Comparison of ENCODE assay signal across 16 cellular contexts in genomic region chr19:2187164-2187563, GRCh38. TPM values are rescaled to one million over a fixed set of nuclear protein-coding genes. Genes with fewer than 3 reads are reported as not detected.
DNase-seq lines count a peak whose midpoint lies in the region; ATAC-seq and TF ChIP-seq lines count a peak whose summit lies in the region.
"Had no signal": no experiment of that assay in that cellular context is flagged by ENCODE, and none has a peak within 500 bp of the region (broad histone marks: within the 10 kb centered on the region; RNA-seq: fewer than 3 reads in every experiment).

No MANE protein-coding gene starts in this region.

- no peaks in the 10 kb centered on the region for H3K9me2 ChIP-seq in DOHH2 (replicated peaks; ENCODE audit: control insufficient read depth, low read length)

- H3K27ac Mint-ChIP-seq in stimulated activated naive B cell treated with anti-CD40 and anti-IgM and Interleukin-4, amounts not matched to agents 10 μg/mL and 1 μg/mL and 100 μg/mL, for 72 hours = peak overlapping the region; percentile 77
- H3K27ac Mint-ChIP-seq in T-helper 2 cell treated with Interferon-gamma antibody and Interleukin-4, amounts not matched to agents 5 μg/mL and 100 μg/mL, for 36 hours = no peak overlapping the region

- H3F3A ChIP-seq in DOHH2 (ENCODE audit: control insufficient read depth, insufficient read depth) = peaks cover 12% of the 10 kb centered on the region

- TF ChIP-seq CTCF in DOHH2 (IDR thresholded peaks at IDR 0.05; ENCODE audit: low read depth, low read length, poor library complexity, severe bottlenecking) (no peak), lower lobe of right lung (IDR thresholded peaks at IDR 0.05) (no peak)

- H3K27ac ChIP-seq in DOHH2 (ENCODE audit: low read depth, low read length) (peak overlapping the region; percentile 95), lower lobe of right lung (peak overlapping the region; percentile 75)

- no peak for ATAC-seq in lower lobe of right lung
- no peak for ATAC-seq in stimulated activated naive B cell treated with anti-CD40 and anti-IgM and Interleukin-4, amounts not matched to agents 10 μg/mL and 1 μg/mL and 100 μg/mL, for 72 hours (replicated peaks)

- H3K9me3 Mint-ChIP-seq in stimulated activated naive B cell treated with anti-CD40 and anti-IgM and Interleukin-4, amounts not matched to agents 10 μg/mL and 1 μg/mL and 100 μg/mL, for 72 hours = peaks cover 0 to 3% of the 10 kb centered on the region in 2 donors
- H3K9me3 Mint-ChIP-seq in T-helper 2 cell treated with Interferon-gamma antibody and Interleukin-4, amounts not matched to agents 5 μg/mL and 100 μg/mL, for 36 hours = no peaks in the 10 kb centered on the region
- H3K9me3 Mint-ChIP-seq: brain had no signal

- peaks cover 81% of the 10 kb centered on the region for H3K36me3 ChIP-seq in DOHH2 (ENCODE audit: control insufficient read depth, low read length)
- H3K36me3 ChIP-seq in adipocyte (ENCODE audit: control insufficient read depth, insufficient read depth, low read length, severe bottlenecking) = peaks cover 58% of the 10 kb centered on the region
- H3K36me3 ChIP-seq in lower lobe of right lung = peaks cover 55% of the 10 kb centered on the region

- H4K20me1 ChIP-seq in DOHH2 (ENCODE audit: control insufficient read depth, insufficient read depth, low read depth, low read length) = no peaks in the 10 kb centered on the region

- H3K4me3 ChIP-seq in DOHH2 (ENCODE audit: low read length) (peak overlapping the region; percentile 22), adipocyte (ENCODE audit: low read length) (peak overlapping the region; percentile 55), lower lobe of right lung (peak overlapping the region; percentile 4)
- H3K4me3 ChIP-seq: MG63 had no signal

- H3K9me3 ChIP-seq in DOHH2 (ENCODE audit: control insufficient read depth, insufficient read depth, low read length) = peaks cover 3% of the 10 kb centered on the region; the same call in 1 of the 2 replicates
- no peaks in the 10 kb centered on the region for H3K9me3 ChIP-seq in adipocyte (ENCODE audit: control insufficient read depth, low read length)
- no peaks in the 10 kb centered on the region for H3K9me3 ChIP-seq in lower lobe of right lung
- H3K9me3 ChIP-seq: MG63 had no signal

- peaks cover 40 to 83% of the 10 kb centered on the region in 2 donors for H3K4me1 Mint-ChIP-seq in stimulated activated naive B cell treated with anti-CD40 and anti-IgM and Interleukin-4, amounts not matched to agents 10 μg/mL and 1 μg/mL and 100 μg/mL, for 72 hours
- no peaks in the 10 kb centered on the region for H3K4me1 Mint-ChIP-seq in T-helper 2 cell treated with Interferon-gamma antibody and Interleukin-4, amounts not matched to agents 5 μg/mL and 100 μg/mL, for 36 hours (ENCODE audit: low read depth)

- no peaks in the 10 kb centered on the region for H3K27me3 Mint-ChIP-seq in stimulated activated naive B cell treated with anti-CD40 and anti-IgM and Interleukin-4, amounts not matched to agents 10 μg/mL and 1 μg/mL and 100 μg/mL, for 72 hours
- no peaks in the 10 kb centered on the region for H3K27me3 Mint-ChIP-seq in T-helper 2 cell treated with Interferon-gamma antibody and Interleukin-4, amounts not matched to agents 5 μg/mL and 100 μg/mL, for 36 hours (ENCODE audit: low read depth)
- H3K27me3 Mint-ChIP-seq: brain had no signal

- H3K9ac ChIP-seq in adipocyte (ENCODE audit: low read length) = peak overlapping the region; percentile 86

- peaks cover 63 to 71% of the 10 kb centered on the region in 2 donors for H3K36me3 Mint-ChIP-seq in stimulated activated naive B cell treated with anti-CD40 and anti-IgM and Interleukin-4, amounts not matched to agents 10 μg/mL and 1 μg/mL and 100 μg/mL, for 72 hours
- H3K36me3 Mint-ChIP-seq in T-helper 2 cell treated with Interferon-gamma antibody and Interleukin-4, amounts not matched to agents 5 μg/mL and 100 μg/mL, for 36 hours (ENCODE audit: low read depth) = peaks cover 25% of the 10 kb centered on the region

- H3K4me1 ChIP-seq in DOHH2 (ENCODE audit: control insufficient read depth, low read length) (peaks cover 31% of the 10 kb centered on the region), adipocyte (ENCODE audit: control insufficient read depth, insufficient read depth, low read length) (peaks cover 24% of the 10 kb centered on the region), lower lobe of right lung (peaks cover 61% of the 10 kb centered on the region)

- H3K4me3 Mint-ChIP-seq in stimulated activated naive B cell treated with anti-CD40 and anti-IgM and Interleukin-4, amounts not matched to agents 10 μg/mL and 1 μg/mL and 100 μg/mL, for 72 hours = peak overlapping the region; percentile 48 to 71
- no peak overlapping the region for H3K4me3 Mint-ChIP-seq in T-helper 2 cell treated with Interferon-gamma antibody and Interleukin-4, amounts not matched to agents 5 μg/mL and 100 μg/mL, for 36 hours
- H3K4me3 Mint-ChIP-seq: brain had no signal

- intact Hi-C loops in lower lobe of right lung (cut with DNase I) = no loop called here

- H3K79me2 ChIP-seq in DOHH2 (ENCODE audit: control insufficient read depth, low read length) = peaks cover 92% of the 10 kb centered on the region

- no peak for DNase-seq in adipocyte (ENCODE audit: low read depth)
- DNase-seq in lower lobe of right lung = no peak
- no peak for DNase-seq in stimulated activated naive B cell treated with anti-CD40 and anti-IgM and Interleukin-4, amounts not matched to agents 10 μg/mL and 1 μg/mL and 100 μg/mL, for 72 hours
- no peak for DNase-seq in stimulated activated CD4-positive, alpha-beta T cell treated with anti-CD3 and anti-CD28 coated beads, Interleukin-4, amount 100 ng/mL, for 4 hours
- no peak for DNase-seq in T-helper 2 cell treated with Interferon-gamma antibody and Interleukin-4, amounts not matched to agents 5 μg/mL and 100 μg/mL, for 36 hours (ENCODE audit: low spot score)
- DNase-seq in NCI-H1048 (lab: John Stamatoyannopoulos, UW) = no peak
- no peak for DNase-seq in iPS-NIHi11 (ENCODE audit: low spot score)
- DNase-seq: activated CD4-positive, alpha-beta T cell treated with anti-CD3 and anti-CD28 coated beads, Interleukin-2, amount 50 U/mL, for 4 hours; MG63; NCI-H2081 treated with DMSO at 0.1 percent for 48 hours; NCI-H82; posterior cingulate gyrus; SHP77 treated with DMSO at 0.1 percent for 48 hours; T-helper 9 cell had no signal

- no peaks in the 10 kb centered on the region for H3K27me3 ChIP-seq in DOHH2 (ENCODE audit: control insufficient read depth, low read length)
- H3K27me3 ChIP-seq in adipocyte (replicated peaks; ENCODE audit: control insufficient read depth, insufficient read depth, low read length) = no peaks in the 10 kb centered on the region
- no peaks in the 10 kb centered on the region for H3K27me3 ChIP-seq in lower lobe of right lung (ENCODE audit: low read depth)
- H3K27me3 ChIP-seq: MG63 had no signal

- peak overlapping the region; percentile 21; the same call in 1 of the 2 replicates for H3K4me2 ChIP-seq in DOHH2 (ENCODE audit: low read length)

RNA-seq across cellular contexts. Expression of gene DOT1L, which starts 23.4 kb away (rescaled TPM):
- 33.0 TPM for total RNA-seq in lower lobe of right lung

RNA-seq across cellular contexts. Expression of gene AP3D1, which starts 35.8 kb away (rescaled TPM):
- 99.5 TPM for total RNA-seq in lower lobe of right lung

RNA-seq across cellular contexts. Expression of gene PLEKHJ1, which starts 49.0 kb away (rescaled TPM):
- 52.0 TPM for total RNA-seq in lower lobe of right lung

RNA-seq across cellular contexts. Expression of gene SF3A2, which starts 49.5 kb away (rescaled TPM):
- 55.6 TPM for total RNA-seq in lower lobe of right lung

Comparison
In these comparisons a context has a peak if more than half of its experiments do, and no peak if none do; other contexts are left out.
1. H3K4me3 ChIP-seq: peak in every context shown above with its lines; median percentile 55 in adipocyte; 22 in DOHH2; 4 in lower lobe of right lung.